In genomic region chr5:73437126-73438047, GRCh38 we compare ENCODE assay signal across 8 cellular contexts. TPM values are rescaled to one million over a fixed set of nuclear protein-coding genes. Genes with fewer than 3 reads are reported as not detected.
DNase-seq lines count a peak whose midpoint lies in the region; ATAC-seq and TF ChIP-seq lines count a peak whose summit lies in the region.

No MANE protein-coding gene starts in this region.

- H3K27me3 Mint-ChIP-seq in activated CD4-positive, alpha-beta memory T cell treated with anti-CD3 and anti-CD28 coated beads for 36 hours, result peaks cover 79% of the 10 kb centered on the region
- peaks cover 81% of the 10 kb centered on the region for H3K27me3 Mint-ChIP-seq in activated CD4-positive, alpha-beta memory T cell treated with anti-CD3 and anti-CD28 coated beads, Interleukin-2, amount 10 ng/mL, durations not matched to agents 7 days and 5 days

- WGBS in neuronal stem cell (ENCODE audit: extremely low coverage in 2 of 2, insufficient read length in 2 of 2, insufficient replicate concordance in 1 of 2), 2 donors, result no CpG with 5 or more reads among the region's 76 CpGs
- WGBS in thyroid gland, 2 donors, result 5 to 6% methylated on average over 48 to 60 of the region's 76 CpGs

- no peak overlapping the region for H4K8ac ChIP-seq in neuronal stem cell (ENCODE audit: low read depth, low read length)

- H3K4me1 ChIP-seq in neuronal stem cell (ENCODE audit: control insufficient read depth in 2 of 2, insufficient read depth in 1 of 2, low read depth in 1 of 2, low read length in 2 of 2) (peaks cover 0 to 8% of the 10 kb centered on the region in 2 donors), thyroid gland (peaks cover 0 to 14% of the 10 kb centered on the region in 2 donors)

- peak; percentile 91 for TF ChIP-seq CTCF in RWPE1 (conservative IDR thresholded peaks at IDR 0.05; ENCODE audit: low read depth)
- TF ChIP-seq CTCF in thyroid gland (IDR thresholded peaks at IDR 0.05), result no peak

- H3K9ac ChIP-seq in neuronal stem cell (ENCODE audit: low read depth, low read length, poor library complexity), result no peak overlapping the region

- H3K27me3 ChIP-seq in neuronal stem cell (ENCODE audit: control insufficient read depth in 3 of 3, insufficient read depth in 3 of 3, low read depth in 1 of 3, low read length in 3 of 3), result peaks cover 11 to 96% (median 71%) of the 10 kb centered on the region in 3 experiments
- H3K27me3 ChIP-seq in thyroid gland, result peaks cover 69% of the 10 kb centered on the region

- no peak overlapping the region for H3K14ac ChIP-seq in neuronal stem cell (ENCODE audit: low read length)

- no peak for TF ChIP-seq POLR2A in thyroid gland (IDR thresholded peaks at IDR 0.05)

- H4K91ac ChIP-seq in neuronal stem cell (ENCODE audit: low read depth, low read length, poor library complexity), result no peak overlapping the region

- CTCF ChIA-PET in activated CD4-positive, alpha-beta memory T cell treated with anti-CD3 and anti-CD28 coated beads for 36 hours (lab: Charles Lee), result interaction anchor here (1.2 kb wide), 1 partner anchor 12 kb away, joined by 3 read pairs; no protein-coding TSS in a partner anchor
- CTCF ChIA-PET in activated CD4-positive, alpha-beta memory T cell treated with anti-CD3 and anti-CD28 coated beads, Interleukin-2, amount 10 ng/mL, durations not matched to agents 7 days and 5 days (lab: Charles Lee), result no interaction called here
- CTCF ChIA-PET in RWPE1 (lab: Yijun Ruan, JAX), result interaction anchor here (0.6 to 2.2 kb wide), 16 partner anchors 11 to 1279 kb away, joined by 3 to 14 read pairs (median 4); partner anchors contain the start of gene FOXD1

- H3K4me3 Mint-ChIP-seq in activated CD4-positive, alpha-beta memory T cell treated with anti-CD3 and anti-CD28 coated beads for 36 hours, result peak overlapping the region; percentile 51
- H3K4me3 Mint-ChIP-seq in activated CD4-positive, alpha-beta memory T cell treated with anti-CD3 and anti-CD28 coated beads, Interleukin-2, amount 10 ng/mL, durations not matched to agents 7 days and 5 days, result no peak overlapping the region

- peak overlapping the region; percentile 36 for H2BK12ac ChIP-seq in neuronal stem cell (ENCODE audit: low read length)

- ATAC-seq in esophagus mucosa (peak; percentile 46), GM18909 (IDR thresholded peaks at IDR 0.05; ENCODE audit: poor library complexity, unreplicated experiment) (no peak)

- H2AK5ac ChIP-seq in neuronal stem cell (ENCODE audit: low read depth, low read length), result no peak overlapping the region

- H3K4ac ChIP-seq in neuronal stem cell (ENCODE audit: low read length), result no peak overlapping the region

- H3K36me3 ChIP-seq in neuronal stem cell (replicated peaks in 1 of 2; ENCODE audit: control insufficient read depth in 2 of 2, insufficient read depth in 2 of 2, low read length in 2 of 2), result no peaks in the 10 kb centered on the region
- no peaks in the 10 kb centered on the region for H3K36me3 ChIP-seq in thyroid gland

- H2AFZ ChIP-seq in neuronal stem cell (ENCODE audit: low read length), result peak overlapping the region; percentile 98

- H3K4me2 ChIP-seq in neuronal stem cell (ENCODE audit: insufficient read depth, low read length, poor library complexity, severe bottlenecking), result peak overlapping the region; percentile 90

- peak overlapping the region; percentile 79 for H2BK120ac ChIP-seq in neuronal stem cell (ENCODE audit: low read depth, low read length)

- H3K27ac Mint-ChIP-seq in activated CD4-positive, alpha-beta memory T cell treated with anti-CD3 and anti-CD28 coated beads for 36 hours, result no peak overlapping the region
- no peak overlapping the region for H3K27ac Mint-ChIP-seq in activated CD4-positive, alpha-beta memory T cell treated with anti-CD3 and anti-CD28 coated beads, Interleukin-2, amount 10 ng/mL, durations not matched to agents 7 days and 5 days

- H3K4me1 Mint-ChIP-seq in activated CD4-positive, alpha-beta memory T cell treated with anti-CD3 and anti-CD28 coated beads for 36 hours (ENCODE audit: low read depth), result peaks cover 14% of the 10 kb centered on the region
- peaks cover 13% of the 10 kb centered on the region for H3K4me1 Mint-ChIP-seq in activated CD4-positive, alpha-beta memory T cell treated with anti-CD3 and anti-CD28 coated beads, Interleukin-2, amount 10 ng/mL, durations not matched to agents 7 days and 5 days

- no peaks in the 10 kb centered on the region for H3K36me3 Mint-ChIP-seq in activated CD4-positive, alpha-beta memory T cell treated with anti-CD3 and anti-CD28 coated beads for 36 hours
- peaks cover 6% of the 10 kb centered on the region for H3K36me3 Mint-ChIP-seq in activated CD4-positive, alpha-beta memory T cell treated with anti-CD3 and anti-CD28 coated beads, Interleukin-2, amount 10 ng/mL, durations not matched to agents 7 days and 5 days (ENCODE audit: low read depth)

- H3K9me3 Mint-ChIP-seq in activated CD4-positive, alpha-beta memory T cell treated with anti-CD3 and anti-CD28 coated beads for 36 hours, result no peaks in the 10 kb centered on the region
- no peaks in the 10 kb centered on the region for H3K9me3 Mint-ChIP-seq in activated CD4-positive, alpha-beta memory T cell treated with anti-CD3 and anti-CD28 coated beads, Interleukin-2, amount 10 ng/mL, durations not matched to agents 7 days and 5 days

- H2BK5ac ChIP-seq in neuronal stem cell (ENCODE audit: low read length), result no peak overlapping the region

- intact Hi-C loops in activated CD4-positive, alpha-beta memory T cell treated with anti-CD3 and anti-CD28 coated beads for 36 hours (cut with micrococcal nuclease), result loop anchor here (2.0 kb wide), 2 partner anchors 13 to 17 kb away; no protein-coding TSS in a partner anchor
- intact Hi-C loops in thyroid gland (cut with DNase I), result no loop called here

- DNase-seq in activated CD4-positive, alpha-beta memory T cell treated with anti-CD3 and anti-CD28 coated beads for 36 hours, result peak; percentile 22
- no peak for DNase-seq in activated CD4-positive, alpha-beta memory T cell treated with anti-CD3 and anti-CD28 coated beads, Interleukin-2, amount 10 ng/mL, durations not matched to agents 7 days and 5 days
- peak; percentile 88 for DNase-seq in RWPE1 (ENCODE audit: low spot score)
- no peak for DNase-seq in neuronal stem cell (ENCODE audit: low spot score)
- no peak for DNase-seq in Kasumi-1 (lab: John Stamatoyannopoulos, UW)
- no peak for DNase-seq in thyroid gland

- H3K4me3 ChIP-seq in neuronal stem cell (ENCODE audit: low read length in 2 of 2) (peak overlapping the region; percentile 24 to 68), thyroid gland (replicated peaks in 1 of 3) (no peak overlapping the region)

- no peak overlapping the region for H2BK15ac ChIP-seq in neuronal stem cell (ENCODE audit: low read length)

- H3K27ac ChIP-seq in RWPE1 (peak overlapping the region; percentile 84), neuronal stem cell (replicated peaks; ENCODE audit: low read length) (no peak overlapping the region), thyroid gland (no peak overlapping the region)

- POLR2A ChIA-PET in activated CD4-positive, alpha-beta memory T cell treated with anti-CD3 and anti-CD28 coated beads for 36 hours (lab: Charles Lee), result no interaction called here
- POLR2A ChIA-PET in activated CD4-positive, alpha-beta memory T cell treated with anti-CD3 and anti-CD28 coated beads, Interleukin-2, amount 10 ng/mL, durations not matched to agents 7 days and 5 days (lab: Charles Lee), result no interaction called here
- POLR2A ChIA-PET in RWPE1 (lab: Yijun Ruan, JAX; ENCODE audit: low non-redundant PET), result no interaction called here

- peak overlapping the region; percentile 62 for H3K23ac ChIP-seq in neuronal stem cell (ENCODE audit: low read depth, low read length, poor library complexity)

- H3K79me1 ChIP-seq in neuronal stem cell (ENCODE audit: low read depth, low read length), result no peaks in the 10 kb centered on the region

- peaks cover 2 to 6% of the 10 kb centered on the region in 2 donors for H3K9me3 ChIP-seq in neuronal stem cell (replicated peaks in 1 of 2; ENCODE audit: control insufficient read depth in 2 of 2, insufficient read depth in 1 of 2, low read depth in 1 of 2, low read length in 2 of 2)
- no peaks in the 10 kb centered on the region for H3K9me3 ChIP-seq in thyroid gland

- peak overlapping the region; percentile 98 for H3K18ac ChIP-seq in neuronal stem cell (ENCODE audit: low read length)

RNA-seq across cellular contexts. Expression of gene FOXD1, which starts 11.2 kb away (rescaled TPM):
- under 1 TPM; 0.38 to 0.46 TPM for total RNA-seq in activated CD4-positive, alpha-beta memory T cell treated with anti-CD3 and anti-CD28 coated beads for 36 hours
- under 1 TPM; 0.28 to 0.38 TPM for total RNA-seq in activated CD4-positive, alpha-beta memory T cell treated with anti-CD3 and anti-CD28 coated beads, Interleukin-2, amount 10 ng/mL, durations not matched to agents 7 days and 5 days
- 0.88 TPM for total RNA-seq in esophagus mucosa
- 0.07 TPM for polyA plus RNA-seq in neuronal stem cell (2013, experiment 1 of 2)
- polyA plus RNA-seq in neuronal stem cell (2013, experiment 2 of 2), result 0.06 TPM
- 1 to 10 TPM in 2 of 4 donors, under 1 TPM in 1, not detected in 1; 0.38 to 1.6 (median 1.2) TPM for total RNA-seq in thyroid gland

Comparison
In these comparisons a context has a peak if more than half of its experiments do, and no peak if none do; other contexts are left out.
1. DNase-seq: peak in activated CD4-positive, alpha-beta memory T cell treated with anti-CD3 and anti-CD28 coated beads for 36 hours (single experiment) and RWPE1 (single experiment); none in activated CD4-positive, alpha-beta memory T cell treated with anti-CD3 and anti-CD28 coated beads, Interleukin-2, amount 10 ng/mL, durations not matched to agents 7 days and 5 days (single experiment), neuronal stem cell (single experiment), Kasumi-1 (0 of 2) and thyroid gland (0 of 2).
2. H3K4me3 ChIP-seq: peak in neuronal stem cell (2 of 2); none in thyroid gland (0 of 3).